In genomic region chr22:36424466-36424865, GRCh38 we compare ENCODE assay signal across 7 cellular contexts. TPM values are rescaled to one million over a fixed set of nuclear protein-coding genes. Genes with fewer than 3 reads are reported as not detected.
DNase-seq lines count a peak whose midpoint lies in the region; ATAC-seq and TF ChIP-seq lines count a peak whose summit lies in the region.
"Not testable (repeated sequence)": the region's sequence is repeated elsewhere in the genome, so short reads cannot be mapped to it uniquely, and the experiment has no call there.

No MANE protein-coding gene starts in this region.

- peak overlapping the region; percentile 85; the same call in 1 of the 2 replicates for H2AK5ac ChIP-seq in IMR-90 (ENCODE audit: low read depth, low read length)
- not testable (repeated sequence) for H2AK5ac ChIP-seq in mesenchymal stem cell (ENCODE audit: low read length, severe bottlenecking)

- peak overlapping the region; percentile 38 for H3K4ac ChIP-seq in IMR-90 (ENCODE audit: low read depth, low read length)
- peak overlapping the region; percentile 65 to 81 for H3K4ac ChIP-seq in mesenchymal stem cell (ENCODE audit: low read depth in 1 of 2, low read length in 2 of 2)

- peak overlapping the region in 1 of 2 experiments; percentile 72; a peak in 1 of 4 replicates for H4K8ac ChIP-seq in IMR-90 (ENCODE audit: low read depth in 2 of 2, low read length in 2 of 2)
- H4K8ac ChIP-seq in mesenchymal stem cell (ENCODE audit: low read length) = peak overlapping the region; percentile 84

- not testable (repeated sequence) for H3K9me3 Mint-ChIP-seq in activated T-cell treated with anti-CD3 and anti-CD28 coated beads, Interleukin-2, amount 50 U/mL, for 24 hours; osteocyte (ENCODE audit: unreplicated experiment)

- H3K9ac ChIP-seq in IMR-90 (ENCODE audit: low read depth, low read length); mesenchymal stem cell (ENCODE audit: low read length): not testable (repeated sequence)

- not testable (repeated sequence) for H3K27me3 Mint-ChIP-seq in activated T-cell treated with anti-CD3 and anti-CD28 coated beads, Interleukin-2, amount 50 U/mL, for 24 hours; osteocyte (ENCODE audit: unreplicated experiment)

- not testable (repeated sequence) for TF ChIP-seq POLR2A in IMR-90 (IDR thresholded peaks at IDR 0.05; ENCODE audit: low read depth, low read length)

- H3K4me1 ChIP-seq in IMR-90 (ENCODE audit: control insufficient read depth, insufficient read depth, low read length) (peaks cover 24% of the 10 kb centered on the region), mesenchymal stem cell (ENCODE audit: control insufficient read depth, insufficient read depth, low read depth, low read length) (peaks cover 16% of the 10 kb centered on the region)
- H3K4me1 ChIP-seq in RWPE2 (ENCODE audit: insufficient read depth, poor library complexity, severe bottlenecking) = not testable (repeated sequence)

- H4K5ac ChIP-seq in IMR-90 (ENCODE audit: low read depth, low read length) = not testable (repeated sequence)

- H4K91ac ChIP-seq in IMR-90 (ENCODE audit: insufficient read depth, low read depth, low read length) (peak overlapping the region; percentile 10; the same call in 1 of the 2 replicates), mesenchymal stem cell (ENCODE audit: low read length) (peak overlapping the region; percentile 90)

- not testable (repeated sequence) for ATAC-seq in IMR-90 (ENCODE audit: low read depth)
- ATAC-seq in RWPE2 (ENCODE audit: low read depth) = peak; percentile 42; the same call in 2 of the 3 replicates

- H3K36me3 Mint-ChIP-seq in activated T-cell treated with anti-CD3 and anti-CD28 coated beads, Interleukin-2, amount 50 U/mL, for 24 hours (ENCODE audit: low read depth); osteocyte (ENCODE audit: unreplicated experiment): not testable (repeated sequence)

- H2BK5ac ChIP-seq in IMR-90 (ENCODE audit: low read depth, low read length, poor library complexity, severe bottlenecking); mesenchymal stem cell (ENCODE audit: low read depth, low read length, poor library complexity, severe bottlenecking): not testable (repeated sequence)

- not testable (repeated sequence) for H3K36me3 ChIP-seq in IMR-90 (ENCODE audit: control insufficient read depth, insufficient read depth, low read length); RWPE2 (ENCODE audit: low read depth); mesenchymal stem cell (ENCODE audit: control insufficient read depth in 1 of 2, insufficient read depth in 2 of 2, low read depth in 1 of 2, low read length in 2 of 2)

- H2BK20ac ChIP-seq in IMR-90 (ENCODE audit: low read depth, low read length) = peak overlapping the region; percentile 73; the same call in 1 of the 2 replicates

- 96% methylated on average over 3 of the region's 5 CpGs; no CpG with 5 or more reads in 1 of the 2 experiments for WGBS in IMR-90 (ENCODE audit: extremely low coverage in 2 of 2, insufficient read length in 1 of 2), 2 experiments
- 67% methylated on average over 5 of the region's 5 CpGs for WGBS in mesenchymal stem cell

- H2BK120ac ChIP-seq in IMR-90 (ENCODE audit: low read depth, low read length) (peak overlapping the region; percentile 54), mesenchymal stem cell (ENCODE audit: low read depth, low read length) (peak overlapping the region; percentile 91)

- in situ Hi-C loops in IMR-90 (cut with MboI; ENCODE audit: low sequenced_read_pairs) = not testable (repeated sequence)

- H2AK9ac ChIP-seq in IMR-90 (replicated peaks; ENCODE audit: low read depth, low read length, poor library complexity) = not testable (repeated sequence)

- dilution Hi-C loops in IMR-90 (cut with HindIII; ENCODE audit: low sequenced_read_pairs, unreplicated experiment) = not testable (repeated sequence)

- not testable (repeated sequence) for H3K27me3 ChIP-seq in IMR-90 (ENCODE audit: control insufficient read depth, insufficient read depth, low read length); RWPE2 (ENCODE audit: insufficient read depth, poor library complexity, severe bottlenecking); mesenchymal stem cell (ENCODE audit: control insufficient read depth in 1 of 2, insufficient read depth in 1 of 2, low read length in 2 of 2)

- not testable (repeated sequence) for TF ChIP-seq RAD21 in IMR-90 (IDR thresholded peaks at IDR 0.05; ENCODE audit: low read length)

- H3K9me1 ChIP-seq in IMR-90 (ENCODE audit: insufficient read depth, low read length) = peaks cover 13% of the 10 kb centered on the region

- peaks cover 0 to 11% of the 10 kb centered on the region in 2 experiments; a peak in 2 of 4 replicates for H3K79me1 ChIP-seq in IMR-90 (ENCODE audit: low read depth in 1 of 2, low read length in 2 of 2)
- H3K79me1 ChIP-seq in mesenchymal stem cell (replicated peaks; ENCODE audit: low read length, poor library complexity, severe bottlenecking) = not testable (repeated sequence)

- not testable (repeated sequence) for H3K4me3 Mint-ChIP-seq in activated T-cell treated with anti-CD3 and anti-CD28 coated beads, Interleukin-2, amount 50 U/mL, for 24 hours; osteocyte (ENCODE audit: unreplicated experiment)

- intact Hi-C loops in IMR-90 (cut with micrococcal nuclease) = not testable (repeated sequence)

- not testable (repeated sequence) for H3K4me2 ChIP-seq in IMR-90 (ENCODE audit: low read depth, low read length); mesenchymal stem cell (ENCODE audit: low read length, poor library complexity, severe bottlenecking)

- DNase-seq in Daoy (ENCODE audit: low read depth) (peak; percentile 46), cardiac fibroblast (ENCODE audit: low read depth in 2 of 2) (peak; percentile 23 to 35)
- DNase-seq in IMR-90; RWPE2 (ENCODE audit: low spot score); activated T-cell treated with anti-CD3 and anti-CD28 coated beads, Interleukin-2, amount 50 U/mL, for 24 hours; mesenchymal stem cell; osteocyte (ENCODE audit: extremely low spot score, unreplicated experiment): not testable (repeated sequence)

- H3K23ac ChIP-seq in IMR-90 (ENCODE audit: low read depth, low read length); mesenchymal stem cell (ENCODE audit: low read length in 2 of 2): not testable (repeated sequence)

- POLR2A ChIA-PET in IMR-90 (lab: Charles Lee; ENCODE audit: unreplicated experiment) = interaction anchor here (1.2 kb wide), 1 partner anchor 40 kb away, joined by 4 read pairs; no protein-coding TSS in a partner anchor

- peak overlapping the region; percentile 41 for H3K27ac Mint-ChIP-seq in activated T-cell treated with anti-CD3 and anti-CD28 coated beads, Interleukin-2, amount 50 U/mL, for 24 hours
- peak overlapping the region; percentile 44 for H3K27ac Mint-ChIP-seq in osteocyte (ENCODE audit: unreplicated experiment)

- H2BK12ac ChIP-seq in mesenchymal stem cell (ENCODE audit: low read length in 2 of 2) = peak overlapping the region; percentile 99 to 100

- not testable (repeated sequence) for TF ChIP-seq CTCF in IMR-90 (conservative IDR thresholded peaks at IDR 0.05; ENCODE audit: low read depth, low read length); RWPE2 (IDR thresholded peaks at IDR 0.05; ENCODE audit: poor library complexity, severe bottlenecking); cardiac fibroblast (IDR thresholded peaks at IDR 0.05; ENCODE audit: low read depth, low read length); osteocyte (IDR thresholded peaks at IDR 0.05)

- 0 out of 2 replicates have a peak overlapping the region, but pooled peaks have one; percentile 53 for H3K14ac ChIP-seq in IMR-90 (replicated peaks; ENCODE audit: low read depth, low read length)
- peak overlapping the region in 1 of 2 experiments; percentile 96 for H3K14ac ChIP-seq in mesenchymal stem cell (ENCODE audit: low read length in 2 of 2)

- H3K4me1 Mint-ChIP-seq in activated T-cell treated with anti-CD3 and anti-CD28 coated beads, Interleukin-2, amount 50 U/mL, for 24 hours (ENCODE audit: low read depth) = peaks cover 30% of the 10 kb centered on the region
- H3K4me1 Mint-ChIP-seq in osteocyte (ENCODE audit: unreplicated experiment) = peaks cover 48% of the 10 kb centered on the region

- not testable (repeated sequence) for H3K4me3 ChIP-seq in IMR-90 (ENCODE audit: insufficient read depth, low read depth, low read length); RWPE2 (ENCODE audit: severe bottlenecking); cardiac fibroblast (replicated peaks in 1 of 2; ENCODE audit: low read depth in 2 of 2, low read length in 2 of 2); mesenchymal stem cell (ENCODE audit: insufficient read depth in 1 of 2, low read depth in 1 of 2, low read length in 2 of 2)

- peak overlapping the region; percentile 42; the same call in 1 of the 3 replicates for H2BK15ac ChIP-seq in IMR-90 (ENCODE audit: low read depth, low read length)
- H2BK15ac ChIP-seq in mesenchymal stem cell (ENCODE audit: low read depth, poor library complexity, severe bottlenecking) = not testable (repeated sequence)

- H3K56ac ChIP-seq in IMR-90 (ENCODE audit: extremely low read depth, insufficient read depth, low read length) = not testable (repeated sequence)

- CTCF ChIA-PET in IMR-90 (lab: Yijun Ruan, JAX) = not testable (repeated sequence)

- H3K18ac ChIP-seq in IMR-90 (ENCODE audit: low read depth, low read length) (peak overlapping the region; percentile 0; the same call in 1 of the 2 replicates), mesenchymal stem cell (ENCODE audit: low read depth in 1 of 2, low read length in 2 of 2) (peak overlapping the region; percentile 64 to 97)

- H3K9me3 ChIP-seq in IMR-90 (ENCODE audit: control insufficient read depth, insufficient read depth, low read length); RWPE2 (ENCODE audit: severe bottlenecking); mesenchymal stem cell (ENCODE audit: control insufficient read depth, low read length): not testable (repeated sequence)

- not testable (repeated sequence) for BruUV-seq in IMR-90 (replicated peaks; lab: Mats Ljungman, UMichigan)

- H3K27ac ChIP-seq in IMR-90 (ENCODE audit: insufficient read depth, low read length); RWPE2 (ENCODE audit: poor library complexity, severe bottlenecking); mesenchymal stem cell (ENCODE audit: low read length, poor library complexity, severe bottlenecking): not testable (repeated sequence)

- H4K20me1 ChIP-seq in IMR-90 (ENCODE audit: insufficient read depth, low read length) = not testable (repeated sequence)

- not testable (repeated sequence) for H2AFZ ChIP-seq in IMR-90 (replicated peaks; ENCODE audit: low read length, poor library complexity); mesenchymal stem cell (ENCODE audit: low read depth, low read length)

RNA-seq across cellular contexts. Expression of gene MYH9, which starts 36.7 kb away (rescaled TPM):
- total RNA-seq in Daoy (2014; rRNA removed; shearing (Covaris generic)) = 349 and 464 TPM in 2 replicates
- total RNA-seq in IMR-90 (2012; rRNA removed) (554 and 783 TPM in 2 replicates), osteocyte (938 and 1,044 TPM in 2 replicates)
- polyA plus RNA-seq in IMR-90 (2012; rRNA removed) = 475 and 507 TPM in 2 replicates
- 197 and 382 TPM in 2 replicates for polyA plus RNA-seq in IMR-90 (2012; cell fraction: cytosol; rRNA removed)
- polyA plus RNA-seq in IMR-90 (2012; cell fraction: nucleus; rRNA removed; ENCODE audit: low replicate concordance) = 449 and 493 TPM in 2 replicates
- polyA plus RNA-seq in mesenchymal stem cell (2013, experiment 1 of 2) = 369 TPM
- 336 TPM for polyA plus RNA-seq in mesenchymal stem cell (2013, experiment 2 of 2)

RNA-seq across cellular contexts. Expression of gene TXN2, which starts 57.0 kb away (rescaled TPM):
- 13.8 and 17.0 TPM in 2 replicates for total RNA-seq in Daoy (2014; rRNA removed; shearing (Covaris generic))
- total RNA-seq in IMR-90 (2012; rRNA removed) = 49.6 and 51.7 TPM in 2 replicates
- polyA plus RNA-seq in IMR-90 (2012; rRNA removed) = 166 and 175 TPM in 2 replicates
- polyA plus RNA-seq in IMR-90 (2012; cell fraction: cytosol; rRNA removed) = 175 and 176 TPM in 2 replicates
- polyA plus RNA-seq in IMR-90 (2012; cell fraction: nucleus; rRNA removed; ENCODE audit: low replicate concordance) = 99.2 and 111 TPM in 2 replicates
- 66.7 TPM for polyA plus RNA-seq in mesenchymal stem cell (2013, experiment 1 of 2)
- 65.6 TPM for polyA plus RNA-seq in mesenchymal stem cell (2013, experiment 2 of 2)
- total RNA-seq in osteocyte = 67.4 and 70.0 TPM in 2 replicates
